19 cellular contexts compared by ENCODE assay signal in genomic region chr16:81543571-81543970, GRCh38.
DNase-seq lines count a peak whose midpoint lies in the region; ATAC-seq and TF ChIP-seq lines count a peak whose summit lies in the region.
"Had no signal": no experiment of that assay in that cellular context is flagged by ENCODE, and none has a peak within 500 bp of the region (broad histone marks: within the 10 kb centered on the region; RNA-seq: fewer than 3 reads in every experiment).

No MANE protein-coding gene starts in this region.

- H3K36me3 ChIP-seq in PC-3 (ENCODE audit: low read depth, low read length) (0 out of 2 replicates have a peak, but pooled peaks cover 3% of the 10 kb centered on the region), skeletal muscle tissue (ENCODE audit: control insufficient read depth in 3 of 3, insufficient read depth in 3 of 3, low read length in 3 of 3) (no peaks in the 10 kb centered on the region)
- H3K36me3 ChIP-seq: gastroesophageal sphincter, transverse colon had no signal

- POLR2A ChIA-PET in activated CD8-positive, alpha-beta T cell treated with anti-CD3 and anti-CD28 coated beads, Interleukin-2, amount 10 ng/mL, durations not matched to agents 7 days and 5 days (lab: Charles Lee): no interaction called here
- POLR2A ChIA-PET in activated CD8-positive, alpha-beta T cell treated with anti-CD3 and anti-CD28 coated beads for 36 hours (lab: Charles Lee): no interaction called here
- POLR2A ChIA-PET in PC-3 (lab: Charles Lee; ENCODE audit: unreplicated experiment): no interaction called here

- no TSS peak for BruUV-seq in PC-3 (replicated peaks; lab: Mats Ljungman, UMichigan)

- intact Hi-C loops in activated CD8-positive, alpha-beta T cell treated with anti-CD3 and anti-CD28 coated beads for 36 hours (cut with micrococcal nuclease): no loop called here
- intact Hi-C loops in PC-3 (cut with micrococcal nuclease): no loop called here

- H3K4me1 Mint-ChIP-seq in activated CD8-positive, alpha-beta T cell treated with anti-CD3 and anti-CD28 coated beads, Interleukin-2, amount 10 ng/mL, durations not matched to agents 7 days and 5 days (ENCODE audit: low read depth): peaks cover 30% of the 10 kb centered on the region
- H3K4me1 Mint-ChIP-seq in activated CD8-positive, alpha-beta T cell treated with anti-CD3 and anti-CD28 coated beads for 36 hours (ENCODE audit: low read depth): peaks cover 33% of the 10 kb centered on the region
- peaks cover 54 to 81% of the 10 kb centered on the region in 2 donors for H3K4me1 Mint-ChIP-seq in immature natural killer cell

- no peaks in the 10 kb centered on the region for H3K27me3 Mint-ChIP-seq in activated CD8-positive, alpha-beta T cell treated with anti-CD3 and anti-CD28 coated beads, Interleukin-2, amount 10 ng/mL, durations not matched to agents 7 days and 5 days (ENCODE audit: low read depth)
- no peaks in the 10 kb centered on the region for H3K27me3 Mint-ChIP-seq in activated CD8-positive, alpha-beta T cell treated with anti-CD3 and anti-CD28 coated beads for 36 hours
- peaks cover 3 to 9% (median 8%) of the 10 kb centered on the region in 3 donors for H3K27me3 Mint-ChIP-seq in immature natural killer cell (ENCODE audit: low read depth in 3 of 3)
- H3K27me3 Mint-ChIP-seq: naive thymus-derived CD4-positive, alpha-beta T cell had no signal

- no peaks in the 10 kb centered on the region for H3K36me3 Mint-ChIP-seq in activated CD8-positive, alpha-beta T cell treated with anti-CD3 and anti-CD28 coated beads, Interleukin-2, amount 10 ng/mL, durations not matched to agents 7 days and 5 days (ENCODE audit: low read depth)
- no peaks in the 10 kb centered on the region for H3K36me3 Mint-ChIP-seq in activated CD8-positive, alpha-beta T cell treated with anti-CD3 and anti-CD28 coated beads for 36 hours (ENCODE audit: low read depth)
- peaks cover 0 to 4% (median 4%) of the 10 kb centered on the region in 3 donors for H3K36me3 Mint-ChIP-seq in immature natural killer cell

- H3K4me3 Mint-ChIP-seq in activated CD8-positive, alpha-beta T cell treated with anti-CD3 and anti-CD28 coated beads, Interleukin-2, amount 10 ng/mL, durations not matched to agents 7 days and 5 days: no peak overlapping the region
- H3K4me3 Mint-ChIP-seq in activated CD8-positive, alpha-beta T cell treated with anti-CD3 and anti-CD28 coated beads for 36 hours: no peak overlapping the region
- H3K4me3 Mint-ChIP-seq in immature natural killer cell: peak overlapping the region in 4 of 5 donors; percentile 10 to 63 (median 49)

- TF ChIP-seq CTCF in activated CD8-positive, alpha-beta T cell treated with anti-CD3 and anti-CD28 coated beads for 36 hours (IDR thresholded peaks at IDR 0.05): no peak
- no peak for TF ChIP-seq CTCF in PC-3 (conservative IDR thresholded peaks at IDR 0.05; ENCODE audit: low read depth, low read length)

- H4K20me1 ChIP-seq in PC-3 (ENCODE audit: low read length): no peaks in the 10 kb centered on the region

- H3K4me2 ChIP-seq in PC-3 (ENCODE audit: low read length): no peak overlapping the region

- H3K4me3 ChIP-seq in PC-3 (ENCODE audit: low read length) (no peak overlapping the region), skeletal muscle tissue (ENCODE audit: low read length in 3 of 3) (no peak overlapping the region)
- H3K4me3 ChIP-seq: gastroesophageal sphincter, lung, transverse colon had no signal

- peak overlapping the region; percentile 8 for H3K27ac Mint-ChIP-seq in activated CD8-positive, alpha-beta T cell treated with anti-CD3 and anti-CD28 coated beads, Interleukin-2, amount 10 ng/mL, durations not matched to agents 7 days and 5 days
- H3K27ac Mint-ChIP-seq in activated CD8-positive, alpha-beta T cell treated with anti-CD3 and anti-CD28 coated beads for 36 hours: no peak overlapping the region
- peak overlapping the region; percentile 26 to 86 (median 62) for H3K27ac Mint-ChIP-seq in immature natural killer cell
- H3K27ac Mint-ChIP-seq: activated T-helper 2 cell treated with anti-CD3 and anti-CD28 coated beads, Interferon-gamma antibody, Interleukin-2, Interleukin-4, amounts not matched to agents 10 μg/mL and 5 μg/mL and 100 μg/mL, durations not matched to agents 14 hours and 24 hours and 36 hours had no signal

- H3K27me3 ChIP-seq in PC-3 (ENCODE audit: low read length): no peaks in the 10 kb centered on the region
- no peaks in the 10 kb centered on the region for H3K27me3 ChIP-seq in skeletal muscle tissue (ENCODE audit: control insufficient read depth in 3 of 3, insufficient read depth in 3 of 3, low read length in 3 of 3)
- H3K27me3 ChIP-seq: gastroesophageal sphincter, transverse colon had no signal

- peaks cover 24% of the 10 kb centered on the region; the same call in 1 of the 2 replicates for H3K4me1 ChIP-seq in PC-3 (ENCODE audit: insufficient read depth, low read length)
- peaks cover 14 to 16% (median 16%) of the 10 kb centered on the region in 3 donors for H3K4me1 ChIP-seq in skeletal muscle tissue (ENCODE audit: control insufficient read depth in 3 of 3, insufficient read depth in 3 of 3, low read length in 3 of 3)

- H3K9me2 ChIP-seq in PC-3 (replicated peaks; ENCODE audit: low read length): no peaks in the 10 kb centered on the region

- H3K9me3 ChIP-seq in PC-3 (ENCODE audit: low read length) (no peaks in the 10 kb centered on the region), skeletal muscle tissue (ENCODE audit: control insufficient read depth in 3 of 3, low read length in 3 of 3) (no peaks in the 10 kb centered on the region)
- H3K9me3 ChIP-seq: gastroesophageal sphincter, transverse colon had no signal

- H3K9me3 Mint-ChIP-seq in activated CD8-positive, alpha-beta T cell treated with anti-CD3 and anti-CD28 coated beads, Interleukin-2, amount 10 ng/mL, durations not matched to agents 7 days and 5 days (ENCODE audit: insufficient read depth): no peaks in the 10 kb centered on the region
- no peaks in the 10 kb centered on the region for H3K9me3 Mint-ChIP-seq in activated CD8-positive, alpha-beta T cell treated with anti-CD3 and anti-CD28 coated beads for 36 hours
- H3K9me3 Mint-ChIP-seq in immature natural killer cell: no peaks in the 10 kb centered on the region
- H3K9me3 Mint-ChIP-seq: activated T-helper 2 cell treated with anti-CD3 and anti-CD28 coated beads, Interferon-gamma antibody, Interleukin-2, Interleukin-4, amounts not matched to agents 10 μg/mL and 5 μg/mL and 100 μg/mL, durations not matched to agents 14 hours and 24 hours and 36 hours; naive thymus-derived CD4-positive, alpha-beta T cell had no signal

- ATAC-seq in activated CD8-positive, alpha-beta T cell treated with anti-CD3 and anti-CD28 coated beads, Interleukin-2, amount 10 ng/mL, durations not matched to agents 7 days and 5 days: no peak
- no peak for ATAC-seq in activated CD8-positive, alpha-beta T cell treated with anti-CD3 and anti-CD28 coated beads for 36 hours
- ATAC-seq in PC-3 (0 out of 2 replicates have a peak, but pooled peaks have one; percentile 37), HG03175 (IDR thresholded peaks at IDR 0.05; ENCODE audit: unreplicated experiment) (no peak)

- H3F3A ChIP-seq in PC-3 (ENCODE audit: low read length, unreplicated experiment): no peaks in the 10 kb centered on the region

- DNase-seq in activated CD8-positive, alpha-beta T cell treated with anti-CD3 and anti-CD28 coated beads, Interleukin-2, amount 10 ng/mL, durations not matched to agents 7 days and 5 days: no peak
- DNase-seq in activated CD8-positive, alpha-beta T cell treated with anti-CD3 and anti-CD28 coated beads for 36 hours: no peak
- DNase-seq in PC-3: no peak
- no peak for DNase-seq in immature natural killer cell
- DNase-seq in caudate nucleus (lab: John Stamatoyannopoulos, UW): no peak
- DNase-seq in dermis blood vessel endothelial cell: no peak
- DNase-seq: 8988T; cortex of kidney; NCI-H187 treated with DMSO at 0.1 percent for 48 hours; NCI-H446 treated with DMSO at 0.1 percent for 48 hours; stimulated activated naive CD4-positive, alpha-beta T cell treated with Interleukin-2 at 50 U/mL for 16 hours; T-helper 1 cell; transverse colon had no signal

- H3K27ac ChIP-seq in PC-3 (ENCODE audit: low read length): no peak overlapping the region
- H3K27ac ChIP-seq in skeletal muscle tissue (ENCODE audit: low read depth, low read length): peak overlapping the region; percentile 30
- H3K27ac ChIP-seq in caudate nucleus (ENCODE audit: low read depth, low read length): no peak overlapping the region
- H3K27ac ChIP-seq: gastroesophageal sphincter had no signal

- H2AFZ ChIP-seq in PC-3 (ENCODE audit: low read length): no peak overlapping the region

- CTCF ChIA-PET in activated CD8-positive, alpha-beta T cell treated with anti-CD3 and anti-CD28 coated beads, Interleukin-2, amount 10 ng/mL, durations not matched to agents 7 days and 5 days (lab: Charles Lee): no interaction called here
- CTCF ChIA-PET in activated CD8-positive, alpha-beta T cell treated with anti-CD3 and anti-CD28 coated beads for 36 hours (lab: Charles Lee): interaction anchor here (0.8 to 1.2 kb wide), 2 partner anchors 16 to 22 kb away, joined by 3 to 4 read pairs; no protein-coding TSS in a partner anchor
- CTCF ChIA-PET in PC-3 (lab: Charles Lee): no interaction called here

- H3K79me2 ChIP-seq in PC-3 (ENCODE audit: low read length): peaks cover 100% of the 10 kb centered on the region

- H3K9ac ChIP-seq in PC-3 (ENCODE audit: low read length): no peak overlapping the region
- no peak overlapping the region for H3K9ac ChIP-seq in skeletal muscle tissue (ENCODE audit: low read depth in 1 of 3, low read length in 3 of 3)

Comparison
In these comparisons a context has a peak if more than half of its experiments do, and no peak if none do; other contexts are left out.
1. H3K4me3 Mint-ChIP-seq: peak in immature natural killer cell (4 of 5); none in activated CD8-positive, alpha-beta T cell treated with anti-CD3 and anti-CD28 coated beads, Interleukin-2, amount 10 ng/mL, durations not matched to agents 7 days and 5 days (single experiment) and activated CD8-positive, alpha-beta T cell treated with anti-CD3 and anti-CD28 coated beads for 36 hours (single experiment).